ENCODE assay signal across 1 cellular context in the genomic region with DNA sequence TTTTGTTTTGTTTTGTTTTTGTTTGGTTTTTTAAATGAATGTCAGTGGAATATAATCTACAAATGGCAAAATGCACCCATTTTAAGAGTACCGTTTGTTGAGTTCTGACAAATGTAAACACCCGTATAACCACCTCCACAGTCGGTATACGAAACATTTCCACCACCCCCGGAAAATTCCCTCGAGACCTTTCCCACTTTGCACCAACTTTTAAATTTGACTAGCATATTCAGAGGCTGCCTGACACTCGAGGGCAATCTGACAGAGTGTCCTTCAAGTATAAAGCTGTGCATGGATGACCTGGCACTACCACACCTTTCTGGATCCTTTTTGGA.
A peak's percentile ranks its signal among the peaks of the same experiment; 100 is the strongest.
TF ChIP-seq lines count a peak whose summit lies in the region.

No MANE protein-coding gene starts in this region.

TF ChIP-seq in HepG2, 621 proteins besides CTCF, POLR2A, EP300 and RAD21 (continued from another document):
- TF ChIP-seq, protein P1, sequence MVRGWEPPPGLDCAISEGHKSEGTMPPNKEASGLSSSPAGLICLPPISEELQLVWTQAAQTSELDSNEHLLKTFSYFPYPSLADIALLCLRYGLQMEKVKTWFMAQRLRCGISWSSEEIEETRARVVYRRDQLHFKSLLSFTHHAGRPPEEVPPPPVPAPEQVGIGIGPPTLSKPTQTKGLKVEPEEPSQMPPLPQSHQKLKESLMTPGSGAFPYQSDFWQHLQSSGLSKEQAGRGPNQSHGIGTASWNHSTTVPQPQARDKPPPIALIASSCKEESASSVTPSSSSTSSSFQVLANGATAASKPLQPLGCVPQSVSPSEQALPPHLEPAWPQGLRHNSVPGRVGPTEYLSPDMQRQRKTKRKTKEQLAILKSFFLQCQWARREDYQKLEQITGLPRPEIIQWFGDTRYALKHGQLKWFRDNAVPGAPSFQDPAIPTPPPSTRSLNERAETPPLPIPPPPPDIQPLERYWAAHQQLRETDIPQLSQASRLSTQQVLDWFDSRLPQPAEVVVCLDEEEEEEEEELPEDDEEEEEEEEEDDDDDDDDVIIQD (CRISPR knock-in tag; IDR thresholded peaks at IDR 0.05; ENCODE audit: low read depth) = 0 out of 2 replicates have a peak, but pooled peaks have one; percentile 3
- TF ChIP-seq SMYD3 (CRISPR knock-in tag; IDR thresholded peaks at IDR 0.05) (no peak), AGO1 (IDR thresholded peaks at IDR 0.05; ENCODE audit: low read depth, low read length, poor library complexity, severe bottlenecking) (no peak), RARA (CRISPR knock-in tag; IDR thresholded peaks at IDR 0.05) (no peak), KLF11 (CRISPR knock-in tag; IDR thresholded peaks at IDR 0.05) (no peak), ZBTB7B (CRISPR knock-in tag; IDR thresholded peaks at IDR 0.05) (no peak), ZZZ3 (CRISPR knock-in tag; IDR thresholded peaks at IDR 0.05; ENCODE audit: borderline replicate concordance) (no peak)
- TF ChIP-seq, protein P2, sequence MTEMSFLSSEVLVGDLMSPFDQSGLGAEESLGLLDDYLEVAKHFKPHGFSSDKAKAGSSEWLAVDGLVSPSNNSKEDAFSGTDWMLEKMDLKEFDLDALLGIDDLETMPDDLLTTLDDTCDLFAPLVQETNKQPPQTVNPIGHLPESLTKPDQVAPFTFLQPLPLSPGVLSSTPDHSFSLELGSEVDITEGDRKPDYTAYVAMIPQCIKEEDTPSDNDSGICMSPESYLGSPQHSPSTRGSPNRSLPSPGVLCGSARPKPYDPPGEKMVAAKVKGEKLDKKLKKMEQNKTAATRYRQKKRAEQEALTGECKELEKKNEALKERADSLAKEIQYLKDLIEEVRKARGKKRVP (CRISPR knock-in tag; IDR thresholded peaks at IDR 0.05) = 0 out of 4 replicates have a peak, but pooled peaks of 1 of the 2 experiments have one; percentile 0
TF ChIP-seq in HepG2: peak in this region for 2.
